22 cellular contexts compared by ENCODE assay signal in genomic region chr2:121066526-121066925, GRCh38.
DNase-seq lines count a peak whose midpoint lies in the region; ATAC-seq, FAIRE-seq and TF ChIP-seq lines count a peak whose summit lies in the region.
"Had no signal": no experiment of that assay in that cellular context is flagged by ENCODE, and none has a peak within 500 bp of the region (broad histone marks: within the 10 kb centered on the region; RNA-seq: fewer than 3 reads in every experiment).

No MANE protein-coding gene starts in this region.

- CTCF ChIA-PET in K562 (lab: Yijun Ruan, JAX; ENCODE audit: low intra/inter-chr PET ratio) = no interaction called here

- in situ Hi-C loops in K562 (cut with MboI) = no loop called here

- POLR2A ChIA-PET in K562 (lab: Yijun Ruan, JAX) = interaction anchor here (1.1 kb wide), 1 partner anchor 8 kb away, joined by 4 read pairs; no protein-coding TSS in a partner anchor

- H3K9ac ChIP-seq in K562 (ENCODE audit: insufficient read depth in 1 of 2, low read depth in 2 of 2, low read length in 2 of 2) = no peak overlapping the region
- H3K9ac ChIP-seq: GM23248 had no signal

- no peaks in the 10 kb centered on the region for H3K9me3 ChIP-seq in K562 (replicated peaks; ENCODE audit: control insufficient read depth, insufficient read depth, low read depth, low read length)

- H4K20me1 ChIP-seq in K562 (replicated peaks; ENCODE audit: control insufficient read depth, insufficient read depth, low read length) = peaks cover 7% of the 10 kb centered on the region

- no peak for TF ChIP-seq EP300 in K562 (IDR thresholded peaks at IDR 0.05; ENCODE audit: low read length)

- WGBS in K562 (ENCODE audit: insufficient coverage, low coverage, missing lambda C conversion rate) = 2% methylated on average over 6 of the region's 6 CpGs

- no peak for TF ChIP-seq POLR2A in K562 (conservative IDR thresholded peaks at IDR 0.05)

- intact Hi-C loops in K562 (cut with micrococcal nuclease) = loop anchor here (5.0 kb wide), 1 partner anchor 114 kb away; no protein-coding TSS in a partner anchor

- FAIRE-seq in K562 (lab: Jason Lieb, UNC) = no peak

- TF ChIP-seq RAD21 in K562 (CRISPR knock-in tag; conservative IDR thresholded peaks at IDR 0.05 in 1 of 2, IDR thresholded peaks at IDR 0.05 in 1 of 2) = no peak

- TF ChIP-seq CTCF in K562 (IDR thresholded peaks at IDR 0.05 in 2 of 3, conservative IDR thresholded peaks at IDR 0.05 in 1 of 3; ENCODE audit: insufficient read depth in 2 of 3, low read depth in 1 of 3, low read length in 3 of 3) = no peak

- H3K9me1 ChIP-seq in K562 (ENCODE audit: control insufficient read depth, insufficient read depth, low read length) = no peaks in the 10 kb centered on the region

- no peak overlapping the region for H3K4me2 ChIP-seq in K562 (ENCODE audit: insufficient read depth, low read length)

- no TSS peak for BruUV-seq in K562 (replicated peaks; lab: Mats Ljungman, UMichigan)

- H3K4me1 ChIP-seq in K562 (replicated peaks in 1 of 2; ENCODE audit: control insufficient read depth in 2 of 2, insufficient read depth in 2 of 2, low read length in 2 of 2) = peaks cover 0 to 4% of the 10 kb centered on the region in 2 experiments; a peak in 1 of 5 replicates

- no peaks in the 10 kb centered on the region for H3K79me2 ChIP-seq in K562 (ENCODE audit: control insufficient read depth, insufficient read depth, low read length)

- H3K27me3 ChIP-seq in K562 (ENCODE audit: control insufficient read depth in 2 of 2, insufficient read depth in 2 of 2, low read length in 2 of 2) = peaks cover 11 to 67% of the 10 kb centered on the region in 2 experiments; a peak in 4 of 5 replicates

- no peak overlapping the region for H2AFZ ChIP-seq in K562 (ENCODE audit: low read depth, low read length)
- H2AFZ ChIP-seq: GM23248 had no signal

- DNase-seq in ELR (ENCODE audit: low read depth) = peak; percentile 33
- DNase-seq in M059J (ENCODE audit: low read depth) = peak; percentile 25
- no peak for DNase-seq in K562 (ENCODE audit: extremely low read depth in 1 of 4, low spot score in 3 of 4)
- DNase-seq in iPS-NIHi7 (ENCODE audit: extremely low spot score) = peak; percentile 64
- no peak for DNase-seq in amygdala (lab: John Stamatoyannopoulos, UW)
- no peak for DNase-seq in COLO668 (lab: John Stamatoyannopoulos, UW; ENCODE audit: unreplicated experiment)
- no peak for DNase-seq in activated gamma-delta T cell treated with Interleukin-2 at 50 U/mL for 16 hours
- DNase-seq: AML-193; C1 segment of cervical spinal cord; Calu3; CD8-positive, alpha-beta T cell; DMS153; GF-D8; GM23248; NCI-H1417; NCI-H187 treated with DMSO at 0.1 percent for 48 hours; NCI-H2107; NCI-H446 treated with DMSO at 0.1 percent for 48 hours; NCI-H526 treated with DMSO at 0.1 percent for 48 hours; Right ventricle myocardium superior had no signal

- ATAC-seq in K562 = 0 out of 3 replicates have a peak, but pooled peaks have one; percentile 17
- no peak for ATAC-seq in HG02571 (IDR thresholded peaks at IDR 0.05; ENCODE audit: unreplicated experiment)
- ATAC-seq: CD8-positive, alpha-beta T cell had no signal

- no peak overlapping the region for H3K27ac ChIP-seq in K562 (ENCODE audit: extremely low read depth, low read depth, low read length)
- H3K27ac ChIP-seq: GM23248, HL-60 had no signal

- no peak overlapping the region for H3K4me3 ChIP-seq in K562
- H3K4me3 ChIP-seq: GM23248 had no signal

- H3K36me3 ChIP-seq in K562 (ENCODE audit: control insufficient read depth, insufficient read depth, low read length) = no peaks in the 10 kb centered on the region

TF ChIP-seq in K562, 482 proteins besides CTCF, POLR2A, EP300 and RAD21:
- TF ChIP-seq ZBTB17 (CRISPR knock-in tag; IDR thresholded peaks at IDR 0.05) (peak; percentile 98), HDAC6 (IDR thresholded peaks at IDR 0.05; ENCODE audit: low read depth, low read length) (no peak), NELFE (IDR thresholded peaks at IDR 0.05; ENCODE audit: insufficient read depth, insufficient read length) (no peak), TBL1XR1 (IDR thresholded peaks at IDR 0.05; ENCODE audit: low read length in 2 of 2) (no peak), MLLT1 (IDR thresholded peaks at IDR 0.05) (peak in 1 of 2 experiments; percentile 94; a peak in 2 of 4 replicates), PBX2 (CRISPR knock-in tag; IDR thresholded peaks at IDR 0.05; ENCODE audit: low read depth) (no peak), PBX2 (tag; conservative IDR thresholded peaks at IDR 0.05; ENCODE audit: low read depth) (no peak), ZMIZ1 (IDR thresholded peaks at IDR 0.05; ENCODE audit: low read depth in 2 of 2, low read length in 2 of 2) (0 out of 4 replicates have a peak, but pooled peaks of 1 of the 2 experiments have one; percentile 62), SIN3A (IDR thresholded peaks at IDR 0.05; ENCODE audit: borderline replicate concordance in 2 of 2, control insufficient read depth in 1 of 2, low read depth in 2 of 2, low read length in 2 of 2) (no peak), ZNF23 (CRISPR knock-in tag; IDR thresholded peaks at IDR 0.05) (0 out of 2 replicates have a peak, but pooled peaks have one; percentile 26), HEY1 (CRISPR knock-in tag; IDR thresholded peaks at IDR 0.05; ENCODE audit: borderline replicate concordance) (no peak), ZZZ3 (IDR thresholded peaks at IDR 0.05) (no peak), SMAD3 (CRISPR knock-in tag; conservative IDR thresholded peaks at IDR 0.05) (no peak), ZC3H8 (IDR thresholded peaks at IDR 0.05) (no peak)

Comparison
In these comparisons a context has a peak if more than half of its experiments do, and no peak if none do; other contexts are left out.
1. DNase-seq: peak in ELR (single experiment), M059J (single experiment) and iPS-NIHi7 (single experiment); none in K562 (0 of 4), amygdala (0 of 56), COLO668 (single experiment) and activated gamma-delta T cell treated with Interleukin-2 at 50 U/mL for 16 hours (single experiment).